32 cellular contexts compared by ENCODE assay signal in the genomic region with DNA sequence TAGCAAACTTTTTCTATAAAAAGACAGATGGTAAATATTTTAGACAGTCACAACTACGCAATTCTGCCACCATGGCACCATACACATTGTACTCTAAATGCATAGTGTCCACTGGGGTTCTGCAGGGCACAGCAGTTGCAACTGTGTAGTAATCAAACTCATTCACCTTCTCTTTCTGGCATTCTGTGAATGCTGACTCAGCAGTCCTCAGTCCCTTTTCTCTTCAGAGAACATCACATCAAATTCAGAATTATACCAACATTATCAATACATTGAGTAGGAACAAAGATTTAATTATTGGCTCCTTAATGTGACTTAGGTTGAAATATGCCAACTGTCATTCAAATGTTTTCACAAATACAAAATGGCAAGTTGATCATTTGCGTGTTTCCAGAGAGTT.
"Had no signal": no experiment of that assay in that cellular context is flagged by ENCODE, and none has a peak within 500 bp of the region (broad histone marks: within the 10 kb centered on the region; RNA-seq: fewer than 3 reads in every experiment).

No MANE protein-coding gene starts in this region.

- FAIRE-seq: bronchial epithelial cell had no signal

- H3K27ac ChIP-seq: ascending aorta, cardiac muscle cell, VCaP had no signal

- H3K27me3 ChIP-seq: ascending aorta, cardiac muscle cell had no signal

- H3K36me3 ChIP-seq: ascending aorta, cardiac muscle cell had no signal

- H3K4me1 ChIP-seq: ascending aorta had no signal

- H3K4me3 ChIP-seq: ascending aorta, cardiac muscle cell had no signal

- H3K9me3 ChIP-seq: ascending aorta had no signal

- DNase-seq: activated B cell treated with CpG ODN at 0.5 μM for 24 hours; activated CD4-positive, alpha-beta memory T cell treated with anti-CD3 and anti-CD28 coated beads for 36 hours; activated CD4-positive, alpha-beta T cell treated with anti-CD3 and anti-CD28 coated beads for 4 hours; activated CD4-positive, alpha-beta T cell treated with anti-CD3 and anti-CD28 coated beads, Interleukin-2, amount 10 ng/mL, durations not matched to agents 24 days and 14 days; activated CD4-positive, alpha-beta T cell treated with anti-CD3 and anti-CD28 coated beads, Interleukin-2, amount 50 U/mL, for 1 hour; activated CD4-positive, alpha-beta T cell treated with anti-CD3 and anti-CD28 coated beads, Interleukin-2, amount 50 U/mL, for 4 hours; activated CD4-positive, CD25-positive, alpha-beta regulatory T cell treated with anti-CD3 and anti-CD28 coated beads, Interleukin-2, amount 50 U/mL, for 72 hours; activated CD8-positive, alpha-beta memory T cell treated with anti-CD3 and anti-CD28 coated beads, Interleukin-2, amount 50 U/mL, for 4 hours; activated CD8-positive, alpha-beta T cell treated with anti-CD3 and anti-CD28 coated beads for 36 hours; activated effector memory CD4-positive, alpha-beta T cell treated with anti-CD3 and anti-CD28 coated beads, Interleukin-2, amount 50 U/mL, for 16 hours; activated gamma-delta T cell treated with Interleukin-2 at 50 U/mL for 16 hours; activated naive CD4-positive, alpha-beta T cell; activated naive CD4-positive, alpha-beta T cell treated with anti-CD3 and anti-CD28 coated beads for 36 hours; activated naive CD4-positive, alpha-beta T cell treated with anti-CD3 and anti-CD28 coated beads, Interleukin-2, amount 50 U/mL, for 16 hours; activated naive CD8-positive, alpha-beta T cell treated with anti-CD3 and anti-CD28 coated beads for 36 hours; activated T-cell treated with anti-CD3 and anti-CD28 coated beads for 4 hours; activated T-cell treated with anti-CD3 and anti-CD28 coated beads, Interleukin-2, amount 50 U/mL, for 1 hour; activated T-cell treated with anti-CD3 and anti-CD28 coated beads, Interleukin-2, amount 50 U/mL, for 4 hours; activated T-cell treated with anti-CD3 and anti-CD28 coated beads, Interleukin-2, amount 50 U/mL, for 72 hours; amygdala; anterior cingulate cortex; caudate nucleus; cerebellar nuclear complex; T-helper 1 cell; T-helper 2 cell; T-helper 9 cell had no signal

- ATAC-seq: activated CD8-positive, alpha-beta T cell treated with anti-CD3 and anti-CD28 coated beads for 36 hours; activated naive CD4-positive, alpha-beta T cell treated with anti-CD3 and anti-CD28 coated beads, Interleukin-2, amount 50 U/mL, for 72 hours; activated T-cell treated with anti-CD3 and anti-CD28 coated beads, Interleukin-2, amount 50 U/mL, for 4 hours; activated T-cell treated with anti-CD3 and anti-CD28 coated beads, Interleukin-2, amount 50 U/mL, for 72 hours; activated T-helper 17 cell treated with anti-CD3 and anti-CD28 coated beads, Interleukin-2, amount 50 U/mL, for 72 hours had no signal
